In genomic region chr6:160534050-160534696, GRCh38 we compare ENCODE assay signal across 8 cellular contexts.
A peak's percentile ranks its signal among the peaks of the same experiment; 100 is the strongest.
DNase-seq lines count a peak whose midpoint lies in the region; ATAC-seq, FAIRE-seq and TF ChIP-seq lines count a peak whose summit lies in the region.

No MANE protein-coding gene starts in this region.

- CTCF ChIA-PET in T-cell (lab: Charles Lee) = interaction anchor here (0.5 to 2.0 kb wide), 13 partner anchors 9 to 842 kb away, joined by 3 to 31 read pairs (median 6); no protein-coding TSS in a partner anchor

- WGBS in small intestine, 3 donors = 11 to 14% (median 14%) methylated on average over 9 of the region's 9 CpGs

- peak; percentile 75 to 96 (median 87) for TF ChIP-seq CTCF in ascending aorta (IDR thresholded peaks at IDR 0.05)

- H3K36me3 ChIP-seq in ascending aorta = no peaks in the 10 kb centered on the region
- H3K36me3 ChIP-seq in small intestine (ENCODE audit: control insufficient read depth in 2 of 2, insufficient read depth in 2 of 2, low read length in 2 of 2) = no peaks in the 10 kb centered on the region

- peaks cover 2% of the 10 kb centered on the region for H3K36me3 Mint-ChIP-seq in T-cell

- H3K9me3 ChIP-seq in ascending aorta (no peaks in the 10 kb centered on the region), small intestine (ENCODE audit: control insufficient read depth, low read depth) (no peaks in the 10 kb centered on the region)

- H3K4me3 ChIP-seq in ascending aorta (peak overlapping the region in 1 of 2 donors; percentile 39), small intestine (ENCODE audit: low read depth in 1 of 2, low read length in 2 of 2) (no peak overlapping the region)

- no peak overlapping the region for H3K27ac ChIP-seq in ascending aorta
- no peak overlapping the region for H3K27ac ChIP-seq in small intestine (ENCODE audit: low read depth in 1 of 2, low read length in 1 of 2)

- no peak for FAIRE-seq in small intestine (lab: Jason Lieb, UNC)

- peaks cover 2% of the 10 kb centered on the region in 2 donors for H3K27me3 Mint-ChIP-seq in T-cell

- H3K4me1 ChIP-seq in ascending aorta = peaks cover 0 to 3% of the 10 kb centered on the region in 2 donors
- no peaks in the 10 kb centered on the region for H3K4me1 ChIP-seq in small intestine (ENCODE audit: control insufficient read depth in 2 of 2, insufficient read depth in 1 of 2, low read depth in 1 of 2, low read length in 1 of 2)

- no peak overlapping the region for H3K4me3 Mint-ChIP-seq in T-cell

- H3K27me3 ChIP-seq in ascending aorta (no peaks in the 10 kb centered on the region), small intestine (ENCODE audit: control insufficient read depth in 2 of 2, insufficient read depth in 2 of 2, low read length in 2 of 2) (no peaks in the 10 kb centered on the region)

- no peak overlapping the region for H3K27ac Mint-ChIP-seq in T-cell

- H3K9me3 Mint-ChIP-seq in T-cell = peaks cover 1 to 7% (median 5%) of the 10 kb centered on the region in 3 donors

- H3K4me1 Mint-ChIP-seq in T-cell = no peaks in the 10 kb centered on the region

- POLR2A ChIA-PET in T-cell (lab: Charles Lee) = no interaction called here

- in situ Hi-C loops in Caki2 (cut with HindIII; ENCODE audit: low pct_unique_long_range_greater_than_20kb, low sequenced_read_pairs) = no loop called here

- ATAC-seq in GM19452 (IDR thresholded peaks at IDR 0.05; ENCODE audit: unreplicated experiment) (peak; percentile 91), HG03571 (IDR thresholded peaks at IDR 0.05; ENCODE audit: unreplicated experiment) (peak; percentile 89), T-cell (replicated peaks in 1 of 4) (peak; percentile 61 to 70 (median 63))

- DNase-seq in Caki2 (ENCODE audit: low read depth) (peak; percentile 44), T-cell (peak in 31 of 34 experiments; percentile 10 to 65 (median 39)), ascending aorta (ENCODE audit: low spot score in 2 of 2) (peak in 1 of 2 donors; percentile 80), hypothalamus (lab: John Stamatoyannopoulos, UW) (peak in 45 of 51 donors; percentile 2 to 69 (median 24)), small intestine (peak; percentile 38), OCI-M2 (lab: John Stamatoyannopoulos, UW; ENCODE audit: unreplicated experiment) (no peak)

- intact Hi-C loops in ascending aorta (cut with DNase I) = loop anchor here (1.0 to 2.0 kb wide), 2 partner anchors 14 to 671 kb away; no protein-coding TSS in a partner anchor
